Comparison of ENCODE assay signal across 11 cellular contexts in genomic region chr17:2048805-2049204, GRCh38. TPM values are rescaled to one million over a fixed set of nuclear protein-coding genes. Genes with fewer than 3 reads are reported as not detected.
A peak's percentile ranks its signal among the peaks of the same experiment; 100 is the strongest.
DNase-seq lines count a peak whose midpoint lies in the region; ATAC-seq, FAIRE-seq and TF ChIP-seq lines count a peak whose summit lies in the region.
"Had no signal": no experiment of that assay in that cellular context is flagged by ENCODE, and none has a peak within 500 bp of the region (broad histone marks: within the 10 kb centered on the region; RNA-seq: fewer than 3 reads in every experiment).

No MANE protein-coding gene starts in this region.

- intact Hi-C loops in colonic mucosa (cut with DNase I), result no loop called here

- H3K4me1 ChIP-seq in CD4-positive, CD25-positive, alpha-beta regulatory T cell (ENCODE audit: control insufficient read depth, insufficient read depth, low read length, poor library complexity, severe bottlenecking), result peaks cover 45% of the 10 kb centered on the region
- H3K4me1 ChIP-seq in colonic mucosa, result peaks cover 9% of the 10 kb centered on the region
- H3K4me1 ChIP-seq in neural progenitor cell, result peaks cover 6% of the 10 kb centered on the region

- H2AFZ ChIP-seq in neural progenitor cell (replicated peaks), result no peak overlapping the region

- H3K36me3 Mint-ChIP-seq in CD4-positive, CD25-positive, alpha-beta regulatory T cell, result no peaks in the 10 kb centered on the region
- H3K36me3 Mint-ChIP-seq in neural progenitor cell, result peaks cover 7% of the 10 kb centered on the region

- no peaks in the 10 kb centered on the region for H3K9me3 ChIP-seq in CD4-positive, CD25-positive, alpha-beta regulatory T cell (ENCODE audit: control insufficient read depth in 2 of 2, low read length in 2 of 2)
- no peaks in the 10 kb centered on the region for H3K9me3 ChIP-seq in colonic mucosa
- H3K9me3 ChIP-seq in neural progenitor cell (ENCODE audit: low read depth), result no peaks in the 10 kb centered on the region

- H3F3A ChIP-seq in neural progenitor cell (ENCODE audit: low read depth), result peaks cover 29% of the 10 kb centered on the region

- no peak for FAIRE-seq in D721Med (lab: Jason Lieb, UNC)

- no peaks in the 10 kb centered on the region for H3K27me3 ChIP-seq in CD4-positive, CD25-positive, alpha-beta regulatory T cell (ENCODE audit: control insufficient read depth, insufficient read depth, low read length)
- H3K27me3 ChIP-seq in colonic mucosa (peaks cover 21% of the 10 kb centered on the region), neural progenitor cell (peaks cover 73% of the 10 kb centered on the region)

- H3K4me3 Mint-ChIP-seq in CD4-positive, CD25-positive, alpha-beta regulatory T cell, result peak overlapping the region in 3 of 4 donors; percentile 62 to 87 (median 76)
- peak overlapping the region; percentile 91 for H3K4me3 Mint-ChIP-seq in neural progenitor cell

- no peak for DNase-seq in CD4-positive, CD25-positive, alpha-beta regulatory T cell
- DNase-seq in NCI-H226, result peak; percentile 1
- no peak for DNase-seq in colonic mucosa
- DNase-seq in neural progenitor cell (ENCODE audit: low spot score), result no peak
- no peak for DNase-seq in D721Med (ENCODE audit: insufficient read length, low spot score)
- no peak for DNase-seq in NCI-H526 treated with DMSO at 0.1 percent for 48 hours (lab: John Stamatoyannopoulos, UW)
- no peak for DNase-seq in RPMI8226
- DNase-seq: stimulated activated CD8-positive, alpha-beta memory T cell treated with anti-CD3 and anti-CD28 coated beads, Interleukin-4, amount 100 ng/mL, for 48 hours had no signal

- H3K36me3 ChIP-seq in CD4-positive, CD25-positive, alpha-beta regulatory T cell (ENCODE audit: control insufficient read depth, insufficient read depth, low read length), result peaks cover 1% of the 10 kb centered on the region
- H3K36me3 ChIP-seq in colonic mucosa, result no peaks in the 10 kb centered on the region
- no peaks in the 10 kb centered on the region for H3K36me3 ChIP-seq in neural progenitor cell

- H4K20me1 ChIP-seq in neural progenitor cell (ENCODE audit: low read depth), result peaks cover 37% of the 10 kb centered on the region

- H3K27me3 Mint-ChIP-seq in CD4-positive, CD25-positive, alpha-beta regulatory T cell, result peaks cover 14% of the 10 kb centered on the region
- peaks cover 26% of the 10 kb centered on the region for H3K27me3 Mint-ChIP-seq in neural progenitor cell (ENCODE audit: insufficient read depth, low read depth)

- peak overlapping the region; percentile 100 for H3K4me2 ChIP-seq in neural progenitor cell

- H3K9ac ChIP-seq in colonic mucosa (ENCODE audit: low read depth in 2 of 2, low read length in 2 of 2) (no peak overlapping the region), neural progenitor cell (no peak overlapping the region)

- TF ChIP-seq CTCF in colonic mucosa (IDR thresholded peaks at IDR 0.05) (no peak), neural progenitor cell (IDR thresholded peaks at IDR 0.05) (no peak), D721Med (IDR thresholded peaks at IDR 0.05; ENCODE audit: insufficient read depth, missing control alignments) (no peak)

- peaks cover 5% of the 10 kb centered on the region for H3K79me2 ChIP-seq in neural progenitor cell (ENCODE audit: low read depth)

- peak overlapping the region; percentile 76 for H3K4me3 ChIP-seq in CD4-positive, CD25-positive, alpha-beta regulatory T cell (ENCODE audit: low read depth, low read length)
- H3K4me3 ChIP-seq in colonic mucosa, result peak overlapping the region; percentile 83
- H3K4me3 ChIP-seq in neural progenitor cell, result peak overlapping the region; percentile 75

- no peak overlapping the region for H3K27ac ChIP-seq in CD4-positive, CD25-positive, alpha-beta regulatory T cell (ENCODE audit: insufficient read depth, low read length, poor library complexity, severe bottlenecking)
- H3K27ac ChIP-seq in colonic mucosa (no peak overlapping the region), neural progenitor cell (no peak overlapping the region)
- H3K27ac ChIP-seq: epithelial cell of prostate had no signal

- ATAC-seq in CD4-positive, CD25-positive, alpha-beta regulatory T cell (ENCODE audit: low read depth in 2 of 2), result no peak
- ATAC-seq in HG03520 (IDR thresholded peaks at IDR 0.05; ENCODE audit: unreplicated experiment), result no peak

- H3K9me3 Mint-ChIP-seq in CD4-positive, CD25-positive, alpha-beta regulatory T cell, result peaks cover 0 to 1% (median 0%) of the 10 kb centered on the region in 7 donors
- H3K9me3 Mint-ChIP-seq in neural progenitor cell, result no peaks in the 10 kb centered on the region

- H3K4me1 Mint-ChIP-seq in CD4-positive, CD25-positive, alpha-beta regulatory T cell, result peaks cover 0 to 31% (median 17%) of the 10 kb centered on the region in 4 donors
- peaks cover 30% of the 10 kb centered on the region for H3K4me1 Mint-ChIP-seq in neural progenitor cell

- H3K27ac Mint-ChIP-seq in CD4-positive, CD25-positive, alpha-beta regulatory T cell, result no peak overlapping the region
- H3K27ac Mint-ChIP-seq in neural progenitor cell, result no peak overlapping the region

RNA-seq across cellular contexts. Expression of gene HIC1, which starts 6.1 kb away (rescaled TPM):
- 1.3 TPM for total RNA-seq in CD4-positive, CD25-positive, alpha-beta regulatory T cell
- polyA plus RNA-seq in CD4-positive, CD25-positive, alpha-beta regulatory T cell, result under 1 TPM in 3 of 4 donors, not detected in 1; 0.14 to 0.75 (median 0.54) TPM
- 10 to 100 TPM in 1 of 2 donors, 1 to 10 TPM in 1; 7.0 to 11.2 TPM for total RNA-seq in colonic mucosa
- 0.62 TPM in 1 of 2 replicates, not detected in the other for total RNA-seq in neural progenitor cell (ENCODE audit: low replicate concordance)

RNA-seq across cellular contexts. Expression of gene OVCA2, which starts 7.0 kb away (rescaled TPM):
- total RNA-seq in CD4-positive, CD25-positive, alpha-beta regulatory T cell, result 30.8 TPM
- 100 to 1,000 TPM in 1 of 4 donors, 10 to 100 TPM in 3; 64.3 to 106 (median 80.2) TPM for polyA plus RNA-seq in CD4-positive, CD25-positive, alpha-beta regulatory T cell
- total RNA-seq in colonic mucosa (10 to 100 TPM; 41.0 to 49.8 TPM), neural progenitor cell (ENCODE audit: low replicate concordance) (5.4 and 23.1 TPM in 2 replicates)

RNA-seq across cellular contexts. Expression of gene DPH1, which starts 18.9 kb away (rescaled TPM):
- total RNA-seq in CD4-positive, CD25-positive, alpha-beta regulatory T cell, result 70.0 TPM
- polyA plus RNA-seq in CD4-positive, CD25-positive, alpha-beta regulatory T cell, result 10 to 100 TPM; 32.4 to 40.4 (median 36.4) TPM
- total RNA-seq in colonic mucosa (10 to 100 TPM; 22.7 to 34.4 TPM), neural progenitor cell (ENCODE audit: low replicate concordance) (21.1 and 28.0 TPM in 2 replicates)

RNA-seq across cellular contexts. Expression of gene RTN4RL1, which starts 23.7 kb away (rescaled TPM):
- total RNA-seq in CD4-positive, CD25-positive, alpha-beta regulatory T cell, result 0.35 TPM
- under 1 TPM in 2 of 4 donors, not detected in 2; 0.14 to 0.28 TPM for polyA plus RNA-seq in CD4-positive, CD25-positive, alpha-beta regulatory T cell
- total RNA-seq in colonic mucosa (under 1 TPM; 0.32 to 0.37 TPM), neural progenitor cell (ENCODE audit: low replicate concordance) (3.4 and 7.2 TPM in 2 replicates)
- total RNA-seq: mononuclear cell had no signal
